28 cellular contexts compared by ENCODE assay signal in genomic region chr7:96614154-96614867, GRCh38.
DNase-seq lines count a peak whose midpoint lies in the region; ATAC-seq, FAIRE-seq and TF ChIP-seq lines count a peak whose summit lies in the region.
"Had no signal": no experiment of that assay in that cellular context is flagged by ENCODE, and none has a peak within 500 bp of the region (broad histone marks: within the 10 kb centered on the region; RNA-seq: fewer than 3 reads in every experiment).

No MANE protein-coding gene starts in this region.

- no peak for TF ChIP-seq CTCF in GM12878 (IDR thresholded peaks at IDR 0.05 in 2 of 3, conservative IDR thresholded peaks at IDR 0.05 in 1 of 3; ENCODE audit: control insufficient read depth in 2 of 3, extremely low read depth in 1 of 3, insufficient read depth in 1 of 3, low read depth in 3 of 3, low read length in 3 of 3)

- H3K27ac ChIP-seq in GM12878 (ENCODE audit: control insufficient read depth, insufficient read depth), result no peak overlapping the region
- H3K27ac ChIP-seq: cardiac muscle cell, Peyer's patch, SJCRH30, thoracic aorta, vagina had no signal

- TF ChIP-seq EP300 in GM12878 (IDR thresholded peaks at IDR 0.05; ENCODE audit: borderline replicate concordance in 1 of 2, control insufficient read depth in 1 of 2, low read depth in 2 of 2, low read length in 2 of 2), result no peak

- H3K9me3 ChIP-seq in GM12878 (replicated peaks; ENCODE audit: control insufficient read depth, insufficient read depth, low read length), result no peaks in the 10 kb centered on the region
- H3K9me3 ChIP-seq: Peyer's patch, SJCRH30, vagina had no signal

- no peak for FAIRE-seq in GM12878 (lab: Jason Lieb, UNC)
- FAIRE-seq: HepG2, TTC549 had no signal

- in situ Hi-C loops in GM12878 (cut with MboI), result no loop called here

- no peaks in the 10 kb centered on the region for H3K27me3 ChIP-seq in GM12878 (replicated peaks in 1 of 2; ENCODE audit: control insufficient read depth in 2 of 2, insufficient read depth in 2 of 2, low read length in 1 of 2)
- H3K27me3 ChIP-seq: cardiac muscle cell, Peyer's patch, SJCRH30, vagina had no signal

- intact Hi-C loops in GM12878 (cut with micrococcal nuclease; ENCODE audit: unreplicated experiment) (no loop called here), left colon (cut with DNase I, micrococcal nuclease) (no loop called here)

- peak overlapping the region; percentile 26; the same call in 1 of the 2 replicates for H3K4me2 ChIP-seq in GM12878 (ENCODE audit: control insufficient read depth, insufficient read depth)
- H3K4me2 ChIP-seq: GM23338 had no signal

- ATAC-seq in GM18867 (IDR thresholded peaks at IDR 0.05; ENCODE audit: unreplicated experiment) (peak; percentile 90), GM21526 (IDR thresholded peaks at IDR 0.05; ENCODE audit: low FRiP score, unreplicated experiment) (peak; percentile 61), HG03025 (IDR thresholded peaks at IDR 0.05; ENCODE audit: low FRiP score, unreplicated experiment) (peak; percentile 66), GM12878 (no peak; the same call in 2 of the 3 replicates), left colon (no peak)
- ATAC-seq: activated T-cell treated with anti-CD3 and anti-CD28 coated beads, Interleukin-2, amount 50 U/mL, for 72 hours; GM23338; HepG2; left lobe of liver; naive thymus-derived CD8-positive, alpha-beta T cell had no signal

- TF ChIP-seq RAD21 in GM12878 (IDR thresholded peaks at IDR 0.05; ENCODE audit: insufficient read depth, low read depth, low read length), result no peak

- DNase-seq in GM12878 (ENCODE audit: low read depth, low spot score), result no peak
- no peak for DNase-seq in left colon
- no peak for DNase-seq in DMS114 treated with DMSO at 0.1 percent for 48 hours (lab: John Stamatoyannopoulos, UW; ENCODE audit: unreplicated experiment)
- DNase-seq in islet precursor cell, result no peak
- DNase-seq: activated CD4-positive, alpha-beta T cell treated with anti-CD3 and anti-CD28 coated beads for 1 hour; activated naive CD4-positive, alpha-beta T cell treated with anti-CD3 and anti-CD28 coated beads, Interleukin-2, amount 10 ng/mL, durations not matched to agents 7 days and 5 days; activated T-cell treated with anti-CD3 and anti-CD28 coated beads, Interleukin-2, amount 50 U/mL, for 72 hours; CD4-positive, CD25-positive, alpha-beta regulatory T cell; head of caudate nucleus; naive thymus-derived CD8-positive, alpha-beta T cell; NCI-H1417; NCI-H446 treated with DMSO at 0.1 percent for 48 hours; Peyer's patch; retina; SJCRH30; stimulated activated CD4-positive, alpha-beta T cell treated with anti-CD3 and anti-CD28 coated beads, Interleukin-4, amount 100 ng/mL, for 24 hours; stimulated activated naive CD4-positive, alpha-beta T cell treated with Interleukin-2 at 50 U/mL for 16 hours; T-helper 1 cell had no signal

- no peaks in the 10 kb centered on the region for H3K79me2 ChIP-seq in GM12878 (ENCODE audit: control insufficient read depth, insufficient read depth, low read length)

- no peak overlapping the region for H2AFZ ChIP-seq in GM12878 (ENCODE audit: control insufficient read depth, low read depth, low read length)
- H2AFZ ChIP-seq: GM23338 had no signal

- POLR2A ChIA-PET in GM12878 (lab: Charles Lee), result no interaction called here

- no peak overlapping the region for H3K4me3 ChIP-seq in GM12878
- H3K4me3 ChIP-seq: cardiac muscle cell, GM23338, Peyer's patch, SJCRH30, thoracic aorta, vagina had no signal

- no peaks in the 10 kb centered on the region for H4K20me1 ChIP-seq in GM12878 (ENCODE audit: control insufficient read depth, insufficient read depth)

- TF ChIP-seq POLR2A in GM12878 (IDR thresholded peaks at IDR 0.05; ENCODE audit: low read depth, low read length), result no peak

- peaks cover 5% of the 10 kb centered on the region; the same call in 1 of the 2 replicates for H3K4me1 ChIP-seq in GM12878 (ENCODE audit: control insufficient read depth, insufficient read depth, low read length)
- H3K4me1 ChIP-seq: Peyer's patch, SJCRH30, vagina had no signal

- no peaks in the 10 kb centered on the region for H3K36me3 ChIP-seq in GM12878 (ENCODE audit: control insufficient read depth in 2 of 2, insufficient read depth in 2 of 2, low read length in 1 of 2)
- H3K36me3 ChIP-seq: cardiac muscle cell, Peyer's patch, SJCRH30, thoracic aorta, vagina had no signal

- BruUV-seq in GM12878 (replicated peaks; lab: Mats Ljungman, UMichigan), result no TSS peak

- H3K9ac ChIP-seq in GM12878 (ENCODE audit: control insufficient read depth, insufficient read depth, low read length), result no peak overlapping the region

- CTCF ChIA-PET in GM12878 (lab: Yijun Ruan, JAX), result no interaction called here

- 27% methylated on average over 5 of the region's 5 CpGs for WGBS in GM12878 (ENCODE audit: insufficient coverage, insufficient replicate concordance, low lambda C conversion rate, missing lambda C conversion rate)

- RAD21 ChIA-PET in GM12878 (lab: Charles Lee; ENCODE audit: unreplicated experiment), result no interaction called here

- SMC1A ChIA-PET in GM12878 (lab: Charles Lee; ENCODE audit: uncharacterized antibody, unreplicated experiment), result interaction anchor here (0.6 kb wide), 1 partner anchor 351 kb away, joined by 4 read pairs; no protein-coding TSS in a partner anchor

TF ChIP-seq in GM12878, 131 proteins besides CTCF, POLR2A, EP300 and RAD21 (continues in another document):
- peak; percentile 72 for TF ChIP-seq RUNX3 (IDR thresholded peaks at IDR 0.05; ENCODE audit: low read length)
- TF ChIP-seq, protein P1, sequence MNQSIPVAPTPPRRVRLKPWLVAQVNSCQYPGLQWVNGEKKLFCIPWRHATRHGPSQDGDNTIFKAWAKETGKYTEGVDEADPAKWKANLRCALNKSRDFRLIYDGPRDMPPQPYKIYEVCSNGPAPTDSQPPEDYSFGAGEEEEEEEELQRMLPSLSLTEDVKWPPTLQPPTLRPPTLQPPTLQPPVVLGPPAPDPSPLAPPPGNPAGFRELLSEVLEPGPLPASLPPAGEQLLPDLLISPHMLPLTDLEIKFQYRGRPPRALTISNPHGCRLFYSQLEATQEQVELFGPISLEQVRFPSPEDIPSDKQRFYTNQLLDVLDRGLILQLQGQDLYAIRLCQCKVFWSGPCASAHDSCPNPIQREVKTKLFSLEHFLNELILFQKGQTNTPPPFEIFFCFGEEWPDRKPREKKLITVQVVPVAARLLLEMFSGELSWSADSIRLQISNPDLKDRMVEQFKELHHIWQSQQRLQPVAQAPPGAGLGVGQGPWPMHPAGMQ (IDR thresholded peaks at IDR 0.05; ENCODE audit: borderline replicate concordance), result no peak
- TF ChIP-seq, protein P2, sequence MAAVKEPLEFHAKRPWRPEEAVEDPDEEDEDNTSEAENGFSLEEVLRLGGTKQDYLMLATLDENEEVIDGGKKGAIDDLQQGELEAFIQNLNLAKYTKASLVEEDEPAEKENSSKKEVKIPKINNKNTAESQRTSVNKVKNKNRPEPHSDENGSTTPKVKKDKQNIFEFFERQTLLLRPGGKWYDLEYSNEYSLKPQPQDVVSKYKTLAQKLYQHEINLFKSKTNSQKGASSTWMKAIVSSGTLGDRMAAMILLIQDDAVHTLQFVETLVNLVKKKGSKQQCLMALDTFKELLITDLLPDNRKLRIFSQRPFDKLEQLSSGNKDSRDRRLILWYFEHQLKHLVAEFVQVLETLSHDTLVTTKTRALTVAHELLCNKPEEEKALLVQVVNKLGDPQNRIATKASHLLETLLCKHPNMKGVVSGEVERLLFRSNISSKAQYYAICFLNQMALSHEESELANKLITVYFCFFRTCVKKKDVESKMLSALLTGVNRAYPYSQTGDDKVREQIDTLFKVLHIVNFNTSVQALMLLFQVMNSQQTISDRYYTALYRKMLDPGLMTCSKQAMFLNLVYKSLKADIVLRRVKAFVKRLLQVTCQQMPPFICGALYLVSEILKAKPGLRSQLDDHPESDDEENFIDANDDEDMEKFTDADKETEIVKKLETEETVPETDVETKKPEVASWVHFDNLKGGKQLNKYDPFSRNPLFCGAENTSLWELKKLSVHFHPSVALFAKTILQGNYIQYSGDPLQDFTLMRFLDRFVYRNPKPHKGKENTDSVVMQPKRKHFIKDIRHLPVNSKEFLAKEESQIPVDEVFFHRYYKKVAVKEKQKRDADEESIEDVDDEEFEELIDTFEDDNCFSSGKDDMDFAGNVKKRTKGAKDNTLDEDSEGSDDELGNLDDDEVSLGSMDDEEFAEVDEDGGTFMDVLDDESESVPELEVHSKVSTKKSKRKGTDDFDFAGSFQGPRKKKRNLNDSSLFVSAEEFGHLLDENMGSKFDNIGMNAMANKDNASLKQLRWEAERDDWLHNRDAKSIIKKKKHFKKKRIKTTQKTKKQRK (IDR thresholded peaks at IDR 0.05; ENCODE audit: low read depth, low read length), result no peak
- TF ChIP-seq NFIC (IDR thresholded peaks at IDR 0.05; ENCODE audit: low read depth, low read length), result no peak
- TF ChIP-seq FOXM1 (IDR thresholded peaks at IDR 0.05; ENCODE audit: low read depth, low read length), result no peak
- TF ChIP-seq, protein P3, sequence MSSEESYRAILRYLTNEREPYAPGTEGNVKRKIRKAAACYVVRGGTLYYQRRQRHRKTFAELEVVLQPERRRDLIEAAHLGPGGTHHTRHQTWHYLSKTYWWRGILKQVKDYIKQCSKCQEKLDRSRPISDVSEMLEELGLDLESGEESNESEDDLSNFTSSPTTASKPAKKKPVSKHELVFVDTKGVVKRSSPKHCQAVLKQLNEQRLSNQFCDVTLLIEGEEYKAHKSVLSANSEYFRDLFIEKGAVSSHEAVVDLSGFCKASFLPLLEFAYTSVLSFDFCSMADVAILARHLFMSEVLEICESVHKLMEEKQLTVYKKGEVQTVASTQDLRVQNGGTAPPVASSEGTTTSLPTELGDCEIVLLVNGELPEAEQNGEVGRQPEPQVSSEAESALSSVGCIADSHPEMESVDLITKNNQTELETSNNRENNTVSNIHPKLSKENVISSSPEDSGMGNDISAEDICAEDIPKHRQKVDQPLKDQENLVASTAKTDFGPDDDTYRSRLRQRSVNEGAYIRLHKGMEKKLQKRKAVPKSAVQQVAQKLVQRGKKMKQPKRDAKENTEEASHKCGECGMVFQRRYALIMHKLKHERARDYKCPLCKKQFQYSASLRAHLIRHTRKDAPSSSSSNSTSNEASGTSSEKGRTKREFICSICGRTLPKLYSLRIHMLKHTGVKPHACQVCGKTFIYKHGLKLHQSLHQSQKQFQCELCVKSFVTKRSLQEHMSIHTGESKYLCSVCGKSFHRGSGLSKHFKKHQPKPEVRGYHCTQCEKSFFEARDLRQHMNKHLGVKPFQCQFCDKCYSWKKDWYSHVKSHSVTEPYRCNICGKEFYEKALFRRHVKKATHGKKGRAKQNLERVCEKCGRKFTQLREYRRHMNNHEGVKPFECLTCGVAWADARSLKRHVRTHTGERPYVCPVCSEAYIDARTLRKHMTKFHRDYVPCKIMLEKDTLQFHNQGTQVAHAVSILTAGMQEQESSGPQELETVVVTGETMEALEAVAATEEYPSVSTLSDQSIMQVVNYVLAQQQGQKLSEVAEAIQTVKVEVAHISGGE (CRISPR knock-in tag; IDR thresholded peaks at IDR 0.05), result no peak

Comparison
In these comparisons a context has a peak if more than half of its experiments do, and no peak if none do; other contexts are left out.
1. ATAC-seq: peak in GM18867 (single experiment), GM21526 (single experiment) and HG03025 (single experiment); none in GM12878 (single experiment) and left colon (single experiment).